17 cellular contexts compared by ENCODE assay signal in genomic region chr12:78519422-78519821, GRCh38.
A peak's percentile ranks its signal among the peaks of the same experiment; 100 is the strongest.
DNase-seq lines count a peak whose midpoint lies in the region; ATAC-seq and TF ChIP-seq lines count a peak whose summit lies in the region.
"Had no signal": no experiment of that assay in that cellular context is flagged by ENCODE, and none has a peak within 500 bp of the region (broad histone marks: within the 10 kb centered on the region; RNA-seq: fewer than 3 reads in every experiment).

No MANE protein-coding gene starts in this region.

- TF ChIP-seq CTCF in WERI-Rb-1 (IDR thresholded peaks at IDR 0.05; ENCODE audit: low read depth, low read length) = no peak

- no peaks in the 10 kb centered on the region for H3K36me3 Mint-ChIP-seq in activated T-helper 17 cell treated with anti-CD3 and anti-CD28 coated beads, Interleukin-2, amount 50 U/mL, for 72 hours (ENCODE audit: low read depth)

- H4K91ac ChIP-seq in neuronal stem cell (ENCODE audit: low read depth, low read length, poor library complexity) = no peak overlapping the region

- no peak overlapping the region for H3K23ac ChIP-seq in neuronal stem cell (ENCODE audit: low read depth, low read length, poor library complexity)

- H3K36me3 ChIP-seq in WERI-Rb-1 = no peaks in the 10 kb centered on the region
- no peaks in the 10 kb centered on the region for H3K36me3 ChIP-seq in neuronal stem cell (replicated peaks in 1 of 2; ENCODE audit: control insufficient read depth in 2 of 2, insufficient read depth in 2 of 2, low read length in 2 of 2)
- H3K36me3 ChIP-seq: HAP-1 had no signal

- peaks cover 19% of the 10 kb centered on the region for H3K9me3 Mint-ChIP-seq in activated T-helper 17 cell treated with anti-CD3 and anti-CD28 coated beads, Interleukin-2, amount 50 U/mL, for 72 hours

- no peak overlapping the region for H3K4me3 ChIP-seq in WERI-Rb-1 (ENCODE audit: low read depth, low read length)
- no peak overlapping the region for H3K4me3 ChIP-seq in neuronal stem cell (ENCODE audit: low read length in 2 of 2)
- H3K4me3 ChIP-seq: A549, HAP-1 had no signal

- no peak overlapping the region for H2BK12ac ChIP-seq in neuronal stem cell (ENCODE audit: low read length)

- no peaks in the 10 kb centered on the region for H3K4me1 ChIP-seq in neuronal stem cell (ENCODE audit: control insufficient read depth in 2 of 2, insufficient read depth in 1 of 2, low read depth in 1 of 2, low read length in 2 of 2)
- H3K4me1 ChIP-seq: A549, HAP-1 had no signal

- no peak overlapping the region for H3K4me2 ChIP-seq in neuronal stem cell (ENCODE audit: insufficient read depth, low read length, poor library complexity, severe bottlenecking)
- H3K4me2 ChIP-seq: A549 had no signal

- no peak overlapping the region for H2BK5ac ChIP-seq in neuronal stem cell (ENCODE audit: low read length)

- H2BK120ac ChIP-seq in neuronal stem cell (ENCODE audit: low read depth, low read length) = no peak overlapping the region

- H3K27me3 ChIP-seq in WERI-Rb-1 (ENCODE audit: insufficient read depth, low read depth, severe bottlenecking) (no peaks in the 10 kb centered on the region), neuronal stem cell (ENCODE audit: control insufficient read depth in 3 of 3, insufficient read depth in 3 of 3, low read depth in 1 of 3, low read length in 3 of 3) (no peaks in the 10 kb centered on the region)

- no peak overlapping the region for H3K9ac ChIP-seq in neuronal stem cell (ENCODE audit: low read depth, low read length, poor library complexity)

- DNase-seq in activated effector memory CD4-positive, alpha-beta T cell treated with anti-CD3 and anti-CD28 coated beads, Interleukin-2, amount 50 U/mL, for 16 hours = peak; percentile 51
- DNase-seq in activated effector memory CD4-positive, alpha-beta T cell treated with Interleukin-2 at 50 U/mL for 16 hours = no peak
- DNase-seq in WERI-Rb-1 (peak; percentile 3), neuronal stem cell (ENCODE audit: low spot score) (no peak), SIG-M5 (lab: John Stamatoyannopoulos, UW) (no peak)
- DNase-seq: 8988T; ACHN; C1 segment of cervical spinal cord; Calu3; CD4-positive, alpha-beta memory T cell; COR-L47; DMS79 treated with DMSO at 0.1 percent for 48 hours; GF-D8; GOT3 had no signal

- no peak overlapping the region for H2BK15ac ChIP-seq in neuronal stem cell (ENCODE audit: low read length)

- no peak overlapping the region for H3K4me3 Mint-ChIP-seq in activated T-helper 17 cell treated with anti-CD3 and anti-CD28 coated beads, Interleukin-2, amount 50 U/mL, for 72 hours
- H3K4me3 Mint-ChIP-seq: CD4-positive, alpha-beta memory T cell had no signal

- H3K4me1 Mint-ChIP-seq in activated T-helper 17 cell treated with anti-CD3 and anti-CD28 coated beads, Interleukin-2, amount 50 U/mL, for 72 hours = no peaks in the 10 kb centered on the region
- H3K4me1 Mint-ChIP-seq: CD4-positive, alpha-beta memory T cell had no signal

- no peak overlapping the region for H3K14ac ChIP-seq in neuronal stem cell (ENCODE audit: low read length)

- H3K18ac ChIP-seq in neuronal stem cell (ENCODE audit: low read length) = no peak overlapping the region

- H3K79me1 ChIP-seq in neuronal stem cell (ENCODE audit: low read depth, low read length) = no peaks in the 10 kb centered on the region

- H4K8ac ChIP-seq in neuronal stem cell (ENCODE audit: low read depth, low read length) = no peak overlapping the region

- no peak overlapping the region for H3K27ac Mint-ChIP-seq in activated T-helper 17 cell treated with anti-CD3 and anti-CD28 coated beads, Interleukin-2, amount 50 U/mL, for 72 hours
- H3K27ac Mint-ChIP-seq: CD4-positive, alpha-beta memory T cell had no signal

- H2AFZ ChIP-seq in neuronal stem cell (ENCODE audit: low read length) = peak overlapping the region; percentile 11

- H2AK5ac ChIP-seq in neuronal stem cell (ENCODE audit: low read depth, low read length) = no peak overlapping the region

- H3K27me3 Mint-ChIP-seq in activated T-helper 17 cell treated with anti-CD3 and anti-CD28 coated beads, Interleukin-2, amount 50 U/mL, for 72 hours = no peaks in the 10 kb centered on the region
- H3K27me3 Mint-ChIP-seq: CD4-positive, alpha-beta memory T cell had no signal

- WGBS in neuronal stem cell (ENCODE audit: extremely low coverage in 2 of 2, insufficient read length in 2 of 2, insufficient replicate concordance in 1 of 2), 2 donors = no CpG with 5 or more reads among the region's 4 CpGs

- H3K27ac ChIP-seq in WERI-Rb-1 (no peak overlapping the region), neuronal stem cell (replicated peaks; ENCODE audit: low read length) (no peak overlapping the region)
- H3K27ac ChIP-seq: A549 had no signal

- no peak overlapping the region for H3K4ac ChIP-seq in neuronal stem cell (ENCODE audit: low read length)

- no peak for ATAC-seq in activated T-helper 17 cell treated with anti-CD3 and anti-CD28 coated beads, Interleukin-2, amount 50 U/mL, for 72 hours (replicated peaks)
- ATAC-seq: A549 had no signal

- H3K9me3 ChIP-seq in WERI-Rb-1 (ENCODE audit: severe bottlenecking) (peaks cover 4% of the 10 kb centered on the region), neuronal stem cell (replicated peaks in 1 of 2; ENCODE audit: control insufficient read depth in 2 of 2, insufficient read depth in 1 of 2, low read depth in 1 of 2, low read length in 2 of 2) (peaks cover 0 to 3% of the 10 kb centered on the region in 2 donors)
- H3K9me3 ChIP-seq: A549, HAP-1 had no signal

Comparison
In these comparisons a context has a peak if more than half of its experiments do, and no peak if none do; other contexts are left out.
1. DNase-seq: peak in activated effector memory CD4-positive, alpha-beta T cell treated with anti-CD3 and anti-CD28 coated beads, Interleukin-2, amount 50 U/mL, for 16 hours (single experiment) and WERI-Rb-1 (single experiment); none in activated effector memory CD4-positive, alpha-beta T cell treated with Interleukin-2 at 50 U/mL for 16 hours (single experiment), neuronal stem cell (single experiment) and SIG-M5 (single experiment).